ENCODE assay signal across 1 cellular context in genomic region chr15:65248506-65248905, GRCh38.
TF ChIP-seq lines count a peak whose summit lies in the region.

No MANE protein-coding gene starts in this region.

TF ChIP-seq in SK-N-SH treated with all-trans-retinoic acid at 6 μM for 48 hours, 23 proteins besides CTCF, POLR2A, EP300 and RAD21 (continued from another document):
- TF ChIP-seq POU6F1 (CRISPR knock-in tag; IDR thresholded peaks at IDR 0.05; ENCODE audit: borderline replicate concordance, low read depth) = no peak
- no peak for TF ChIP-seq ARNTL (CRISPR knock-in tag; IDR thresholded peaks at IDR 0.05; ENCODE audit: borderline replicate concordance, low read depth)
- no peak for TF ChIP-seq TSHZ2 (CRISPR knock-in tag; IDR thresholded peaks at IDR 0.05)
- no peak for TF ChIP-seq ISL1 (CRISPR knock-in tag; IDR thresholded peaks at IDR 0.05)
- no peak for TF ChIP-seq PATZ1 (CRISPR knock-in tag; IDR thresholded peaks at IDR 0.05; ENCODE audit: borderline replicate concordance)
